Comparison of ENCODE assay signal across 21 cellular contexts in genomic region chr11:114092953-114093352, GRCh38. TPM values are rescaled to one million over a fixed set of nuclear protein-coding genes. Genes with fewer than 3 reads are reported as not detected.
A peak's percentile ranks its signal among the peaks of the same experiment; 100 is the strongest.
DNase-seq lines count a peak whose midpoint lies in the region; ATAC-seq and TF ChIP-seq lines count a peak whose summit lies in the region.
"Had no signal": no experiment of that assay in that cellular context is flagged by ENCODE, and none has a peak within 500 bp of the region (broad histone marks: within the 10 kb centered on the region; RNA-seq: fewer than 3 reads in every experiment).

No MANE protein-coding gene starts in this region.

- H3K9me3 Mint-ChIP-seq in brain (peaks cover 0 to 6% (median 0%) of the 10 kb centered on the region in 5 experiments), immature natural killer cell (no peaks in the 10 kb centered on the region), neural progenitor cell (peaks cover 2% of the 10 kb centered on the region)
- H3K9me3 Mint-ChIP-seq: activated CD4-positive, alpha-beta memory T cell treated with anti-CD3 and anti-CD28 coated beads, Interleukin-2, amount 10 ng/mL, durations not matched to agents 7 days and 5 days; activated naive CD4-positive, alpha-beta T cell treated with anti-CD3 and anti-CD28 coated beads for 36 hours; GM23338; memory B cell; nephron had no signal

- ATAC-seq in thoracic aorta (ENCODE audit: insufficient number of reproducible peaks, low FRiP score, low read depth) (no peak), GM21619 (IDR thresholded peaks at IDR 0.05; ENCODE audit: unreplicated experiment) (no peak)

- peaks cover 14% of the 10 kb centered on the region for H3K27me3 Mint-ChIP-seq in brain
- peaks cover 0 to 4% (median 3%) of the 10 kb centered on the region in 3 donors for H3K27me3 Mint-ChIP-seq in immature natural killer cell (ENCODE audit: low read depth in 3 of 3)
- H3K27me3 Mint-ChIP-seq in neural progenitor cell (ENCODE audit: insufficient read depth, low read depth): no peaks in the 10 kb centered on the region

- H3K9ac ChIP-seq in neural progenitor cell: no peak overlapping the region

- peaks cover 68% of the 10 kb centered on the region for H3K4me1 ChIP-seq in neural progenitor cell
- peaks cover 96 to 98% of the 10 kb centered on the region in 2 donors for H3K4me1 ChIP-seq in thoracic aorta (ENCODE audit: control insufficient read depth in 1 of 2, low read depth in 2 of 2)
- peaks cover 0 to 36% (median 0%) of the 10 kb centered on the region in 4 donors for H3K4me1 ChIP-seq in Peyer's patch

- H3K27me3 ChIP-seq in neural progenitor cell (no peaks in the 10 kb centered on the region), thoracic aorta (replicated peaks; ENCODE audit: insufficient read depth) (no peaks in the 10 kb centered on the region), Peyer's patch (no peaks in the 10 kb centered on the region)
- H3K27me3 ChIP-seq: testis had no signal

- H3K36me3 Mint-ChIP-seq in brain (no peaks in the 10 kb centered on the region), immature natural killer cell (peaks cover 0 to 5% (median 3%) of the 10 kb centered on the region in 3 donors), neural progenitor cell (peaks cover 15% of the 10 kb centered on the region)
- H3K36me3 Mint-ChIP-seq: memory B cell had no signal

- peaks cover 3% of the 10 kb centered on the region for H4K20me1 ChIP-seq in neural progenitor cell (ENCODE audit: low read depth)

- no peak overlapping the region for H2AFZ ChIP-seq in neural progenitor cell (replicated peaks)

- H3K4me3 Mint-ChIP-seq in brain (peak overlapping the region in 1 of 5 experiments; percentile 69), immature natural killer cell (peak overlapping the region in 4 of 5 donors; percentile 19 to 78 (median 56)), neural progenitor cell (peak overlapping the region; percentile 79)
- H3K4me3 Mint-ChIP-seq: activated CD4-positive, alpha-beta memory T cell treated with anti-CD3 and anti-CD28 coated beads, Interleukin-2, amount 10 ng/mL, durations not matched to agents 7 days and 5 days; activated naive CD4-positive, alpha-beta T cell treated with anti-CD3 and anti-CD28 coated beads for 36 hours; GM23338; memory B cell; nephron had no signal

- peaks cover 70% of the 10 kb centered on the region for H3K79me2 ChIP-seq in neural progenitor cell (ENCODE audit: low read depth)

- no peak overlapping the region for H3K4me3 ChIP-seq in neural progenitor cell
- peak overlapping the region; percentile 13 for H3K4me3 ChIP-seq in thoracic aorta
- H3K4me3 ChIP-seq in Peyer's patch: no peak overlapping the region
- H3K4me3 ChIP-seq: GM23338, testis had no signal

- H3K9me3 ChIP-seq in neural progenitor cell (ENCODE audit: low read depth): no peaks in the 10 kb centered on the region
- H3K9me3 ChIP-seq in thoracic aorta: no peaks in the 10 kb centered on the region
- H3K9me3 ChIP-seq in Peyer's patch: no peaks in the 10 kb centered on the region
- H3K9me3 ChIP-seq: testis had no signal

- TF ChIP-seq CTCF in brain (conservative IDR thresholded peaks at IDR 0.05) (no peak), neural progenitor cell (IDR thresholded peaks at IDR 0.05) (no peak), thoracic aorta (IDR thresholded peaks at IDR 0.05) (no peak), Peyer's patch (IDR thresholded peaks at IDR 0.05) (no peak)

- H3K36me3 ChIP-seq in neural progenitor cell (no peaks in the 10 kb centered on the region), thoracic aorta (peaks cover 31% of the 10 kb centered on the region), Peyer's patch (peaks cover 0 to 24% (median 0%) of the 10 kb centered on the region in 3 donors)

- peak overlapping the region; percentile 78 for H3K4me2 ChIP-seq in neural progenitor cell
- H3K4me2 ChIP-seq: GM23338 had no signal

- H3K27ac ChIP-seq in neural progenitor cell: peak overlapping the region; percentile 98
- H3K27ac ChIP-seq in thoracic aorta: peak overlapping the region; percentile 39 to 69
- peak overlapping the region in 1 of 4 donors; percentile 30 for H3K27ac ChIP-seq in Peyer's patch
- H3K27ac ChIP-seq: testis had no signal

- DNase-seq in immature natural killer cell (no peak), neural progenitor cell (ENCODE audit: low spot score) (peak; percentile 55), thoracic aorta (ENCODE audit: low spot score) (no peak), Peyer's patch (no peak), DMS 273 (lab: John Stamatoyannopoulos, UW; ENCODE audit: unreplicated experiment) (no peak)
- DNase-seq: activated CD4-positive, alpha-beta memory T cell treated with anti-CD3 and anti-CD28 coated beads, Interleukin-2, amount 10 ng/mL, durations not matched to agents 7 days and 5 days; activated naive CD4-positive, alpha-beta T cell treated with anti-CD3 and anti-CD28 coated beads for 36 hours; activated T-cell treated with anti-CD3 and anti-CD28 coated beads, Interleukin-2, amount 50 U/mL, for 1 hour; amygdala; cerebellar nuclear complex; DMS79 treated with DMSO at 0.1 percent for 48 hours; IMR-90; NCI-H1436; NCI-H524 treated with DMSO at 0.1 percent for 48 hours; testis had no signal

- no peak for TF ChIP-seq POLR2A in Peyer's patch (IDR thresholded peaks at IDR 0.05)

- peaks cover 40% of the 10 kb centered on the region for H3F3A ChIP-seq in neural progenitor cell (ENCODE audit: low read depth)

- H3K4me1 Mint-ChIP-seq in brain (peaks cover 72% of the 10 kb centered on the region), immature natural killer cell (peaks cover 92 to 100% of the 10 kb centered on the region in 2 donors), neural progenitor cell (peaks cover 86% of the 10 kb centered on the region)
- H3K4me1 Mint-ChIP-seq: memory B cell had no signal

- H3K27ac Mint-ChIP-seq in brain (peak overlapping the region in 3 of 5 experiments; percentile 66 to 98 (median 87)), immature natural killer cell (peak overlapping the region; percentile 83 to 97 (median 88)), neural progenitor cell (peak overlapping the region; percentile 100)
- H3K27ac Mint-ChIP-seq: activated CD4-positive, alpha-beta memory T cell treated with anti-CD3 and anti-CD28 coated beads, Interleukin-2, amount 10 ng/mL, durations not matched to agents 7 days and 5 days; activated naive CD4-positive, alpha-beta T cell treated with anti-CD3 and anti-CD28 coated beads for 36 hours; GM23338; memory B cell had no signal

RNA-seq across cellular contexts. Expression of gene ZBTB16, which starts 33.4 kb away (rescaled TPM):
- polyA plus RNA-seq in brain (ENCODE audit: insufficient read depth, low read depth, low replicate concordance) (10.3 TPM), immature natural killer cell (100 to 1,000 TPM in 1 of 3 donors, 10 to 100 TPM in 2; 90.4 to 197 (median 92.5) TPM)
- total RNA-seq in neural progenitor cell (ENCODE audit: low replicate concordance) (17.7 and 29.7 TPM in 2 replicates), thoracic aorta (100 to 1,000 TPM; 314 to 545 TPM), Peyer's patch (100 to 1,000 TPM in 3 of 4 donors, 10 to 100 TPM in 1; 84.8 to 257 (median 155) TPM)
- total RNA-seq: IMR-90, M059J had no signal
- polyA plus RNA-seq: IMR-90 had no signal
